ENCODE assay signal across 1 cellular context in the genomic region with DNA sequence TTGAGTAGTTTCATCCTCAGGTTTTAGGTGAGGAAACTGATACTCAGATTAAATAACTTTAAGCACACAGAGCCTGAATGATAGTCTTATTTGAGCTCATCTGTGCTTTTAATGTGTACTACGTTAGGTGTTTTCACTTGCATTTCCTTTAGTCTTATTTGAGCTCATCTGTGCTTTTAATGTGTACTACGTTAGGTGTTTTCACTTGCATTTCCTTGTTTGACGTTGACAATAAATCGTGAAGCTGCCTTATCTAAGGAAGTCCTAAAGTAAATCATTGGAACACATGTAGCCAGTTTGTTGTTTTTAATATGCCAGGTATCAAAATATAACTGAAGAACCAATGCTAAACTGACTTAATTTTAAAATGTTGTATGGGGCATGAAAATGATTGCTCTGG.
TF ChIP-seq lines count a peak whose summit lies in the region.

No MANE protein-coding gene starts in this region.

TF ChIP-seq in GM12878, 131 proteins besides CTCF, POLR2A, EP300 and RAD21 (continued from another document):
- TF ChIP-seq ATF2 (IDR thresholded peaks at IDR 0.05; ENCODE audit: low read length), result no peak
- TF ChIP-seq E2F8 (IDR thresholded peaks at IDR 0.05; ENCODE audit: low read depth, partially characterized antibody), result no peak
- TF ChIP-seq SMAD1 (IDR thresholded peaks at IDR 0.05; ENCODE audit: low read depth, partially characterized antibody), result peak; percentile 11
